8 cellular contexts compared by ENCODE assay signal in the genomic region with DNA sequence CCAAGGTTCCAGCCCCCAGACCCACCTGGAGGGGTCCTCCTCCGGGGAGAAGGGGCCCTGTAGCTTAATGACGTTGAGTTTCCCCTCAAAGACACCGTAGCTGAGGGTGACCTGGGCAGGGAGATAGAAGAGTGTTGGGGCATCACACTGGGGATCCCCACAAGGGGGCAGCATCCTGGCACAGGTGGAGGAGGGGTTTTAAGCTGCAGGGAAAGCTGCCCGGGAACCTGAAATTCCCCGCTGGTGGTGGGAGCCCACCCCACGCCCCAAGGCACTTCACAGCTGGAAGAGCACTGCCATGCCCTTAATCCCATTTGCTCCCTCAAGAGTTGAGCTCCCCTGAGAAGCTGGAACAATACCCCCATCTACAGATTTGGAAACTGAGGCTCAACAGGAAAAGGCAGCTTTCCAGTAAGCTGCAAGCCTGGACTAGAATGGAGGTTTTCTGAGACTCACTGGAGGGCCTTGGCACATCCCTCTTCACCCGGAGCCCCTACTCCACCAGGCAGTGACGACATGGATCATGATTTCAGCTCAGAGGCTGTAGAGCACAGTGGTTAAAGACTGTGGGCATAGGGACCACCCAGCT. TPM values are rescaled to one million over a fixed set of nuclear protein-coding genes. Genes with fewer than 3 reads are reported as not detected.
DNase-seq lines count a peak whose midpoint lies in the region; ATAC-seq, FAIRE-seq and TF ChIP-seq lines count a peak whose summit lies in the region.

No MANE protein-coding gene starts in this region.

- no peak overlapping the region for H3K4me2 ChIP-seq in fibroblast of lung (ENCODE audit: extremely low read depth, insufficient read depth, low read length)

- H3K27ac ChIP-seq in fibroblast of lung (ENCODE audit: insufficient read depth, low read length): no peak overlapping the region

- peak; percentile 51 to 62 for TF ChIP-seq CTCF in fibroblast of lung (conservative IDR thresholded peaks at IDR 0.05 in 1 of 2, IDR thresholded peaks at IDR 0.05 in 1 of 2; ENCODE audit: low read depth in 1 of 2, low read length in 2 of 2)

- ATAC-seq in GM18873 (IDR thresholded peaks at IDR 0.05; ENCODE audit: low FRiP score, unreplicated experiment): no peak
- no peak for ATAC-seq in HG03571 (IDR thresholded peaks at IDR 0.05; ENCODE audit: unreplicated experiment)

- H3K36me3 ChIP-seq in fibroblast of lung (ENCODE audit: control insufficient read depth, insufficient read depth, low read length): no peaks in the 10 kb centered on the region

- H3K4me1 ChIP-seq in fibroblast of lung (ENCODE audit: control insufficient read depth, extremely low read depth, insufficient read depth, low read length): no peaks in the 10 kb centered on the region

- H3K9me3 ChIP-seq in fibroblast of lung (ENCODE audit: control insufficient read depth, insufficient read depth, low read depth, low read length): no peaks in the 10 kb centered on the region

- no peak overlapping the region for H3K9ac ChIP-seq in fibroblast of lung (ENCODE audit: insufficient read depth, low read length)

- H3K4me3 ChIP-seq in fibroblast of lung (replicated peaks in 1 of 4; ENCODE audit: control extremely low read depth in 1 of 4, insufficient read depth in 1 of 4, low read depth in 3 of 4, low read length in 4 of 4): no peak overlapping the region

- peaks cover 29% of the 10 kb centered on the region for H3K27me3 ChIP-seq in fibroblast of lung (ENCODE audit: control insufficient read depth, insufficient read depth, low read length)

- no peaks in the 10 kb centered on the region for H4K20me1 ChIP-seq in fibroblast of lung (ENCODE audit: control insufficient read depth, extremely low read depth, insufficient read depth, low read length)

- FAIRE-seq in HTR-8/SVneo (lab: Jason Lieb, UNC): no peak

- DNase-seq in COR-L47 (lab: John Stamatoyannopoulos, UW): peak; percentile 17
- DNase-seq in HTR-8/SVneo (ENCODE audit: insufficient read length, low spot score): peak; percentile 41
- DNase-seq in activated CD4-positive, alpha-beta T cell treated with anti-CD3 and anti-CD28 coated beads for 48 hours: peak; percentile 53
- peak in 1 of 2 donors; percentile 23 for DNase-seq in fibroblast of lung (ENCODE audit: low read depth in 2 of 2)
- peak; percentile 37 for DNase-seq in stimulated activated CD4-positive, alpha-beta T cell treated with anti-CD3 and anti-CD28 coated beads, Interleukin-4, amount 100 ng/mL, for 24 hours
- no peak for DNase-seq in NCI-H524 treated with DMSO at 0.1 percent for 48 hours (lab: John Stamatoyannopoulos, UW)

- no peak overlapping the region for H2AFZ ChIP-seq in fibroblast of lung (ENCODE audit: low read length)

- no peaks in the 10 kb centered on the region for H3K79me2 ChIP-seq in fibroblast of lung (ENCODE audit: control insufficient read depth, insufficient read depth, low read length)

RNA-seq across cellular contexts. Expression of a gene that starts 13.7 kb away (rescaled TPM):
- total RNA-seq in fibroblast of lung: under 0.01 TPM in 1 of 2 replicates, not detected in the other
- 0.15 TPM in 1 of 2 replicates, not detected in the other for polyA plus RNA-seq in fibroblast of lung
- polyA plus RNA-seq in fibroblast of lung (2012): not detected in 2 replicates
- polyA minus RNA-seq in fibroblast of lung (ENCODE audit: low replicate concordance): not detected in 2 replicates

RNA-seq across cellular contexts. Expression of a gene that starts 45.2 kb away (rescaled TPM):
- total RNA-seq in fibroblast of lung: under 0.01 TPM in 2 replicates
- 0.02 and 0.10 TPM in 2 replicates for polyA plus RNA-seq in fibroblast of lung
- polyA plus RNA-seq in fibroblast of lung (2012): 0.14 and 0.44 TPM in 2 replicates
- 0.52 and 0.67 TPM in 2 replicates for polyA minus RNA-seq in fibroblast of lung (ENCODE audit: low replicate concordance)

RNA-seq across cellular contexts. Expression of a gene that starts 46.7 kb away (rescaled TPM):
- 1.3 and 2.3 TPM in 2 replicates for total RNA-seq in fibroblast of lung
- polyA plus RNA-seq in fibroblast of lung: 1.6 and 2.7 TPM in 2 replicates
- 3.1 and 5.4 TPM in 2 replicates for polyA plus RNA-seq in fibroblast of lung (2012)
- polyA minus RNA-seq in fibroblast of lung (ENCODE audit: low replicate concordance): 4.0 and 10.5 TPM in 2 replicates
